ENCODE assay signal across 22 cellular contexts in genomic region chr15:36117394-36117793, GRCh38.
"Had no signal": no experiment of that assay in that cellular context is flagged by ENCODE, and none has a peak within 500 bp of the region (broad histone marks: within the 10 kb centered on the region; RNA-seq: fewer than 3 reads in every experiment).

No MANE protein-coding gene starts in this region.

- H3K4me1 Mint-ChIP-seq: activated B cell treated with CpG ODN at 0.5 μM for 24 hours; naive thymus-derived CD4-positive, alpha-beta T cell had no signal

- H3K27ac ChIP-seq: adrenal gland, gastrocnemius medialis, heart left ventricle, neural progenitor cell, tibial artery had no signal

- H3K4me2 ChIP-seq: neural progenitor cell had no signal

- H3K36me3 Mint-ChIP-seq: activated CD4-positive, alpha-beta memory T cell treated with anti-CD3 and anti-CD28 coated beads for 36 hours; naive thymus-derived CD4-positive, alpha-beta T cell; neural progenitor cell had no signal

- H3K27ac Mint-ChIP-seq: activated B cell treated with CpG ODN at 0.5 μM for 24 hours; activated CD4-positive, alpha-beta memory T cell treated with anti-CD3 and anti-CD28 coated beads for 36 hours; activated naive CD4-positive, alpha-beta T cell treated with anti-CD3 and anti-CD28 coated beads, Interleukin-2, amount 50 U/mL, for 72 hours; activated T-helper 1 cell treated with anti-CD3 and anti-CD28 coated beads, Interleukin-12 subunit alpha, Interleukin-12 subunit beta, Interleukin-2, Interleukin-4 antibody, amounts not matched to agents 30 ng/mL and 10 ng/mL and 1 ng/mL, durations not matched to agents 14 hours and 24 hours and 36 hours; naive thymus-derived CD4-positive, alpha-beta T cell; neural progenitor cell; progenitor cell of endocrine pancreas had no signal

- H2AFZ ChIP-seq: neural progenitor cell had no signal

- H3K4me1 ChIP-seq: adrenal gland, gastrocnemius medialis, neural progenitor cell had no signal

- DNase-seq: activated B cell treated with CpG ODN at 0.5 μM for 24 hours; activated CD4-positive, alpha-beta memory T cell treated with anti-CD3 and anti-CD28 coated beads for 36 hours; activated CD4-positive, alpha-beta T cell treated with anti-CD3 and anti-CD28 coated beads for 4 hours; activated gamma-delta T cell treated with Interleukin-2 at 50 U/mL for 16 hours; activated T-cell treated with anti-CD3 and anti-CD28 coated beads for 4 hours; adrenal gland; cerebellar nuclear complex; cortex of kidney; erythroblast; gastrocnemius medialis; heart left ventricle; mesenchymal stem cell; mucosa of descending colon; naive thymus-derived CD4-positive, alpha-beta T cell; stimulated activated CD4-positive, alpha-beta T cell treated with anti-CD3 and anti-CD28 coated beads, Interleukin-2, amount 100 ng/mL, for 24 hours; stimulated activated naive CD8-positive, alpha-beta T cell treated with anti-CD3 and anti-CD28 coated beads, Interleukin-15, Interleukin-2, amounts not matched to agents 100 U/mL and 50 U/mL, for 24 hours; substantia nigra; tibial artery had no signal

- ATAC-seq: activated naive CD4-positive, alpha-beta T cell treated with anti-CD3 and anti-CD28 coated beads, Interleukin-2, amount 50 U/mL, for 72 hours; gastrocnemius medialis; heart left ventricle; mucosa of descending colon; naive thymus-derived CD4-positive, alpha-beta T cell; stimulated activated naive CD8-positive, alpha-beta T cell treated with anti-CD3 and anti-CD28 coated beads, Interleukin-15, Interleukin-2, amounts not matched to agents 100 U/mL and 50 U/mL, for 24 hours had no signal

- H3K27me3 ChIP-seq: adrenal gland, gastrocnemius medialis, heart left ventricle, neural progenitor cell, tibial artery had no signal

- H3K27me3 Mint-ChIP-seq: activated B cell treated with CpG ODN at 0.5 μM for 24 hours; activated CD4-positive, alpha-beta memory T cell treated with anti-CD3 and anti-CD28 coated beads for 36 hours; progenitor cell of endocrine pancreas had no signal

- H3K4me3 ChIP-seq: adrenal gland, gastrocnemius medialis, heart left ventricle, mucosa of descending colon, neural progenitor cell, tibial artery had no signal

- H3K4me3 Mint-ChIP-seq: activated B cell treated with CpG ODN at 0.5 μM for 24 hours; activated CD4-positive, alpha-beta memory T cell treated with anti-CD3 and anti-CD28 coated beads for 36 hours; activated T-helper 1 cell treated with anti-CD3 and anti-CD28 coated beads, Interleukin-12 subunit alpha, Interleukin-12 subunit beta, Interleukin-2, Interleukin-4 antibody, amounts not matched to agents 30 ng/mL and 10 ng/mL and 1 ng/mL, durations not matched to agents 14 hours and 24 hours and 36 hours; naive thymus-derived CD4-positive, alpha-beta T cell; neural progenitor cell had no signal

- H3K36me3 ChIP-seq: adrenal gland, gastrocnemius medialis, heart left ventricle, neural progenitor cell, tibial artery had no signal
